Comparison of ENCODE assay signal across 8 cellular contexts in genomic region chr7:63900394-63901203, GRCh38.
DNase-seq lines count a peak whose midpoint lies in the region; ATAC-seq and TF ChIP-seq lines count a peak whose summit lies in the region.

No MANE protein-coding gene starts in this region.

- DNase-seq in GM23248, result peak; percentile 74
- DNase-seq in T-helper 1 cell, result peak; percentile 62 to 90 (median 79)
- DNase-seq in adrenal gland, result peak; percentile 61 to 95 (median 94)
- peak in 1 of 2 donors; percentile 92 for DNase-seq in lower leg skin (ENCODE audit: low spot score in 2 of 2)
- peak; percentile 80 for DNase-seq in stimulated activated CD8-positive, alpha-beta memory T cell treated with anti-CD3 and anti-CD28 coated beads, Interleukin-12 subunit alpha, Interleukin-12 subunit beta, amount 100 ng/mL, for 4 hours (ENCODE audit: low read depth)
- DNase-seq in NCI-H2107 treated with DMSO at 0.1 percent for 48 hours (lab: John Stamatoyannopoulos, UW; ENCODE audit: unreplicated experiment), result no peak
- no peak for DNase-seq in NCI-H128 (lab: John Stamatoyannopoulos, UW; ENCODE audit: unreplicated experiment)

- H3K27ac ChIP-seq in GM23248 (no peak overlapping the region), adrenal gland (no peak overlapping the region)

- H3K9me3 ChIP-seq in GM23248 (ENCODE audit: low read depth) (no peaks in the 10 kb centered on the region), adrenal gland (replicated peaks in 1 of 3) (no peaks in the 10 kb centered on the region)

- no peaks in the 10 kb centered on the region for H3K36me3 ChIP-seq in GM23248 (ENCODE audit: low read depth)
- no peaks in the 10 kb centered on the region for H3K36me3 ChIP-seq in adrenal gland (replicated peaks in 1 of 2)

- H3K27me3 ChIP-seq in GM23248 (replicated peaks; ENCODE audit: insufficient read depth), result no peaks in the 10 kb centered on the region
- no peaks in the 10 kb centered on the region for H3K27me3 ChIP-seq in adrenal gland

- H3K79me2 ChIP-seq in GM23248 (ENCODE audit: insufficient read depth), result no peaks in the 10 kb centered on the region

- WGBS in GM23248 (ENCODE audit: low coverage in 1 of 2, low lambda C conversion rate in 2 of 2, missing lambda C conversion rate in 2 of 2), 2 experiments, result 3% methylated on average over 44 of the region's 44 CpGs
- WGBS in adrenal gland, 4 donors, result 2 to 41% (median 9%) methylated on average over 23 to 44 of the region's 44 CpGs
- 9 to 15% methylated on average over 33 to 41 of the region's 44 CpGs for WGBS in lower leg skin, 2 donors

- no peaks in the 10 kb centered on the region for H3F3A ChIP-seq in GM23248 (ENCODE audit: insufficient read depth)

- H3K4me1 ChIP-seq in GM23248 (ENCODE audit: insufficient read depth) (no peaks in the 10 kb centered on the region), adrenal gland (replicated peaks in 1 of 2) (no peaks in the 10 kb centered on the region)

- intact Hi-C loops in adrenal gland (cut with DNase I), result no loop called here
- intact Hi-C loops in lower leg skin (cut with DNase I; ENCODE audit: low total_unique reads), result no loop called here

- no peak for ATAC-seq in HG02973 (IDR thresholded peaks at IDR 0.05; ENCODE audit: unreplicated experiment)

- H2AFZ ChIP-seq in GM23248, result peak overlapping the region; percentile 81

- TF ChIP-seq CTCF in adrenal gland (IDR thresholded peaks at IDR 0.05) (no peak), lower leg skin (IDR thresholded peaks at IDR 0.05) (no peak)

- TF ChIP-seq POLR2A in adrenal gland (IDR thresholded peaks at IDR 0.05) (peak in 1 of 2 donors; percentile 41), lower leg skin (IDR thresholded peaks at IDR 0.05) (no peak)

- H3K4me2 ChIP-seq in GM23248 (ENCODE audit: unreplicated experiment), result no peak overlapping the region

- H3K4me3 ChIP-seq in GM23248, result peak overlapping the region; percentile 61
- H3K4me3 ChIP-seq in adrenal gland, result peak overlapping the region in 2 of 4 donors; percentile 36 to 38
- H3K4me3 ChIP-seq in lower leg skin (ENCODE audit: low read depth, poor library complexity, severe bottlenecking), result peak overlapping the region; percentile 44

- H4K20me1 ChIP-seq in GM23248 (ENCODE audit: insufficient read depth), result no peaks in the 10 kb centered on the region

- H3K9ac ChIP-seq in GM23248, result peak overlapping the region; percentile 28; the same call in 1 of the 2 replicates

- no peaks in the 10 kb centered on the region for H3K9me2 ChIP-seq in GM23248 (ENCODE audit: insufficient read depth)

- in situ Hi-C loops in GM23248 (cut with MboI), result no loop called here

Comparison
In these comparisons a context has a peak if more than half of its experiments do, and no peak if none do; other contexts are left out.
1. DNase-seq: peak in GM23248 (single experiment), T-helper 1 cell (5 of 5), adrenal gland (7 of 7) and stimulated activated CD8-positive, alpha-beta memory T cell treated with anti-CD3 and anti-CD28 coated beads, Interleukin-12 subunit alpha, Interleukin-12 subunit beta, amount 100 ng/mL, for 4 hours (single experiment); none in NCI-H2107 treated with DMSO at 0.1 percent for 48 hours (single experiment) and NCI-H128 (single experiment).